In the genomic region with DNA sequence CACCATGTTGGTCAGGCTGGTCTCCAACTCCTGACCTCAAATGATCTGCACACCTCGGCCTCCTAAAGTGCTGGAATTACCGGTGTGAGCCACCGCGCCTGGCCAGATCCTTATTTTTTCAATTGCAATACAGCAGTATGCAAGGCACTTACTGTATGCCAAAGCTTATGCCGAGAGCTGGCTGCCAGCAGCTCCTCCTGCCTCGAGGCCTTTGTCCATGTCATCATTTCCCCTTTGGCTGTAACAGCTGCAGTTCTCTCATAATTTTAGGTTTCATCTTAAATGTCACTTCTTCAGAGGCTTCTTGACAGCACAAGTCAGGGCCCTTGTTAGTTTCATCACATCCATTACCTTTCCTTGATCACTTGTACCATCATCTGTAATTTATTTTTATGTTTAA, we compare ENCODE assay signal across 10 cellular contexts. TPM values are rescaled to one million over a fixed set of nuclear protein-coding genes. Genes with fewer than 3 reads are reported as not detected.
DNase-seq lines count a peak whose midpoint lies in the region; TF ChIP-seq lines count a peak whose summit lies in the region.
"Had no signal": no experiment of that assay in that cellular context is flagged by ENCODE, and none has a peak within 500 bp of the region (broad histone marks: within the 10 kb centered on the region; RNA-seq: fewer than 3 reads in every experiment).

No MANE protein-coding gene starts in this region.

- H3K27ac Mint-ChIP-seq in nephron progenitor cell, result peak overlapping the region; percentile 100

- TF ChIP-seq CTCF in nephron progenitor cell (IDR thresholded peaks at IDR 0.05), result no peak

- peaks cover 77% of the 10 kb centered on the region for H3K4me1 Mint-ChIP-seq in nephron progenitor cell

- no peaks in the 10 kb centered on the region for H3K9me3 Mint-ChIP-seq in nephron progenitor cell

- H3K36me3 Mint-ChIP-seq in nephron progenitor cell (ENCODE audit: low read depth), result peaks cover 8% of the 10 kb centered on the region

- H3K4me3 Mint-ChIP-seq in nephron progenitor cell, result no peak overlapping the region

- no peaks in the 10 kb centered on the region for H3K27me3 Mint-ChIP-seq in nephron progenitor cell (ENCODE audit: low read depth, poor library complexity)

- DNase-seq in GF-D8 (lab: John Stamatoyannopoulos, UW) (peak; percentile 62), NCI-H69 (lab: John Stamatoyannopoulos, UW) (peak; percentile 48), cerebellum (ENCODE audit: low spot score) (peak; percentile 43), nephron progenitor cell (no peak), superior temporal gyrus (ENCODE audit: extremely low spot score) (no peak), DMS 273 treated with DMSO at 0.1 percent for 48 hours (lab: John Stamatoyannopoulos, UW) (no peak), kidney glomerular epithelial cell (lab: John Stamatoyannopoulos, UW) (no peak), NCI-H2107 treated with DMSO at 0.1 percent for 48 hours (lab: John Stamatoyannopoulos, UW; ENCODE audit: unreplicated experiment) (no peak)
- DNase-seq: activated effector memory CD4-positive, alpha-beta T cell treated with Interleukin-2 at 50 U/mL for 16 hours; NCI-H1105 had no signal

RNA-seq across cellular contexts. Expression of a gene that starts 1.5 kb away (rescaled TPM):
- 73.8 TPM for total RNA-seq in cerebellum

RNA-seq across cellular contexts. Expression of a gene that starts 30.9 kb away (rescaled TPM):
- total RNA-seq in cerebellum, result 13.0 TPM

Comparison
In these comparisons a context has a peak if more than half of its experiments do, and no peak if none do; other contexts are left out.
1. DNase-seq: peak in GF-D8 (single experiment), NCI-H69 (single experiment) and cerebellum (single experiment); none in nephron progenitor cell (single experiment), superior temporal gyrus (single experiment), DMS 273 treated with DMSO at 0.1 percent for 48 hours (single experiment), kidney glomerular epithelial cell (single experiment) and NCI-H2107 treated with DMSO at 0.1 percent for 48 hours (single experiment).